Comparison of ENCODE assay signal across 8 cellular contexts in genomic region chr15:20978057-20978456, GRCh38.
DNase-seq lines count a peak whose midpoint lies in the region; ATAC-seq and TF ChIP-seq lines count a peak whose summit lies in the region.
"Not testable (repeated sequence)": the region's sequence is repeated elsewhere in the genome, so short reads cannot be mapped to it uniquely, and the experiment has no call there.

No MANE protein-coding gene starts in this region.

- H3K27ac Mint-ChIP-seq in T-helper 17 cell; central memory CD8-positive, alpha-beta T cell (ENCODE audit: low read depth); stimulated activated effector memory CD8-positive, alpha-beta T cell treated with anti-CD3 and anti-CD28 coated beads, Interleukin-12 subunit alpha, Interleukin-12 subunit beta, amount 100 ng/mL, for 72 hours: not testable (repeated sequence)

- H3K4me1 Mint-ChIP-seq in T-helper 17 cell; central memory CD8-positive, alpha-beta T cell; stimulated activated effector memory CD8-positive, alpha-beta T cell treated with anti-CD3 and anti-CD28 coated beads, Interleukin-12 subunit alpha, Interleukin-12 subunit beta, amount 100 ng/mL, for 72 hours: not testable (repeated sequence)

- H3K27me3 Mint-ChIP-seq in T-helper 17 cell; central memory CD8-positive, alpha-beta T cell: not testable (repeated sequence)

- DNase-seq in T-helper 17 cell; central memory CD8-positive, alpha-beta T cell (ENCODE audit: low spot score in 2 of 2); stimulated activated effector memory CD8-positive, alpha-beta T cell treated with anti-CD3 and anti-CD28 coated beads, Interleukin-12 subunit alpha, Interleukin-12 subunit beta, amount 100 ng/mL, for 72 hours (ENCODE audit: low spot score in 2 of 2): not testable (repeated sequence)

- not testable (repeated sequence) for H3K9me3 Mint-ChIP-seq in central memory CD8-positive, alpha-beta T cell; stimulated activated effector memory CD8-positive, alpha-beta T cell treated with anti-CD3 and anti-CD28 coated beads, Interleukin-12 subunit alpha, Interleukin-12 subunit beta, amount 100 ng/mL, for 72 hours

- H3K9me3 ChIP-seq in T-helper 17 cell (ENCODE audit: control insufficient read depth, low read length, poor library complexity, severe bottlenecking): not testable (repeated sequence)

- TF ChIP-seq POLR2A in GM18505 (IDR thresholded peaks at IDR 0.05; ENCODE audit: borderline replicate concordance, extremely low read depth, insufficient read depth, insufficient read length): not testable (repeated sequence)

- H3K36me3 Mint-ChIP-seq in T-helper 17 cell (ENCODE audit: low read depth); central memory CD8-positive, alpha-beta T cell (ENCODE audit: insufficient read depth); stimulated activated effector memory CD8-positive, alpha-beta T cell treated with anti-CD3 and anti-CD28 coated beads, Interleukin-12 subunit alpha, Interleukin-12 subunit beta, amount 100 ng/mL, for 72 hours: not testable (repeated sequence)

- ATAC-seq in GM18505 (IDR thresholded peaks at IDR 0.05; ENCODE audit: unreplicated experiment) (peak; percentile 78), GM19395 (IDR thresholded peaks at IDR 0.05; ENCODE audit: unreplicated experiment) (peak; percentile 90), GM21717 (IDR thresholded peaks at IDR 0.05; ENCODE audit: unreplicated experiment) (peak; percentile 95), HG02970 (IDR thresholded peaks at IDR 0.05; ENCODE audit: low FRiP score, unreplicated experiment) (peak; percentile 74), HG03442 (IDR thresholded peaks at IDR 0.05; ENCODE audit: unreplicated experiment) (peak; percentile 71), T-helper 17 cell (peak; percentile 81)
- ATAC-seq in central memory CD8-positive, alpha-beta T cell (replicated peaks; ENCODE audit: extremely low read depth, poor library complexity, severe bottlenecking): peak; percentile 68
- ATAC-seq in stimulated activated effector memory CD8-positive, alpha-beta T cell treated with anti-CD3 and anti-CD28 coated beads, Interleukin-12 subunit alpha, Interleukin-12 subunit beta, amount 100 ng/mL, for 72 hours: peak; percentile 80

- H3K4me3 Mint-ChIP-seq in T-helper 17 cell; central memory CD8-positive, alpha-beta T cell; stimulated activated effector memory CD8-positive, alpha-beta T cell treated with anti-CD3 and anti-CD28 coated beads, Interleukin-12 subunit alpha, Interleukin-12 subunit beta, amount 100 ng/mL, for 72 hours: not testable (repeated sequence)
